ENCODE assay signal across 8 cellular contexts in genomic region chr7:21429021-21429420, GRCh38. TPM values are rescaled to one million over a fixed set of nuclear protein-coding genes. Genes with fewer than 3 reads are reported as not detected.
DNase-seq lines count a peak whose midpoint lies in the region; ATAC-seq, FAIRE-seq and TF ChIP-seq lines count a peak whose summit lies in the region.

No MANE protein-coding gene starts in this region.

- TF ChIP-seq CTCF in VCaP (conservative IDR thresholded peaks at IDR 0.05), result no peak
- TF ChIP-seq CTCF in glutamatergic neuron (IDR thresholded peaks at IDR 0.05; ENCODE audit: partially characterized antibody, unreplicated experiment), result no peak

- ATAC-seq in activated CD4-positive, alpha-beta T cell treated with anti-CD3 and anti-CD28 coated beads for 36 hours, result no peak
- no peak for ATAC-seq in stimulated activated naive B cell treated with anti-CD40 and anti-IgM and Interleukin-4, amounts not matched to agents 10 μg/mL and 1 μg/mL and 100 μg/mL, for 72 hours (replicated peaks)

- peak overlapping the region; percentile 99 for H3K4me3 Mint-ChIP-seq in activated CD4-positive, alpha-beta T cell treated with anti-CD3 and anti-CD28 coated beads for 36 hours
- H3K4me3 Mint-ChIP-seq in glutamatergic neuron (ENCODE audit: unreplicated experiment), result peak overlapping the region; percentile 100
- peak overlapping the region; percentile 95 to 99 for H3K4me3 Mint-ChIP-seq in stimulated activated naive B cell treated with anti-CD40 and anti-IgM and Interleukin-4, amounts not matched to agents 10 μg/mL and 1 μg/mL and 100 μg/mL, for 72 hours

- POLR2A ChIA-PET in activated CD4-positive, alpha-beta T cell treated with anti-CD3 and anti-CD28 coated beads for 36 hours (lab: Charles Lee), result no interaction called here

- peak overlapping the region; percentile 11 for H3K27ac Mint-ChIP-seq in activated CD4-positive, alpha-beta T cell treated with anti-CD3 and anti-CD28 coated beads for 36 hours
- peak overlapping the region; percentile 26 for H3K27ac Mint-ChIP-seq in glutamatergic neuron (ENCODE audit: unreplicated experiment)
- peak overlapping the region; percentile 77 for H3K27ac Mint-ChIP-seq in stimulated activated naive B cell treated with anti-CD40 and anti-IgM and Interleukin-4, amounts not matched to agents 10 μg/mL and 1 μg/mL and 100 μg/mL, for 72 hours

- DNase-seq in activated CD4-positive, alpha-beta T cell treated with anti-CD3 and anti-CD28 coated beads for 36 hours, result no peak
- no peak for DNase-seq in activated CD4-positive, alpha-beta T cell treated with anti-CD3 and anti-CD28 coated beads, Interleukin-2, amount 50 U/mL, for 4 hours
- DNase-seq in glutamatergic neuron (no peak), CD1c-positive myeloid dendritic cell (ENCODE audit: extremely low spot score) (no peak), RCC 7860 (ENCODE audit: low spot score) (no peak)
- DNase-seq in stimulated activated naive B cell treated with anti-CD40 and anti-IgM and Interleukin-4, amounts not matched to agents 10 μg/mL and 1 μg/mL and 100 μg/mL, for 72 hours, result no peak
- no peak for DNase-seq in stimulated activated naive CD4-positive, alpha-beta T cell treated with Interleukin-2 at 50 U/mL for 16 hours (lab: John Stamatoyannopoulos, UW)

- peaks cover 29% of the 10 kb centered on the region for H3K36me3 Mint-ChIP-seq in activated CD4-positive, alpha-beta T cell treated with anti-CD3 and anti-CD28 coated beads for 36 hours (ENCODE audit: low read depth)
- no peaks in the 10 kb centered on the region for H3K36me3 Mint-ChIP-seq in glutamatergic neuron (ENCODE audit: unreplicated experiment)
- H3K36me3 Mint-ChIP-seq in stimulated activated naive B cell treated with anti-CD40 and anti-IgM and Interleukin-4, amounts not matched to agents 10 μg/mL and 1 μg/mL and 100 μg/mL, for 72 hours, result peaks cover 10 to 28% of the 10 kb centered on the region in 2 donors

- H3K4me1 Mint-ChIP-seq in activated CD4-positive, alpha-beta T cell treated with anti-CD3 and anti-CD28 coated beads for 36 hours, result peaks cover 54% of the 10 kb centered on the region
- H3K4me1 Mint-ChIP-seq in glutamatergic neuron (ENCODE audit: low read depth, unreplicated experiment), result peaks cover 12% of the 10 kb centered on the region
- H3K4me1 Mint-ChIP-seq in stimulated activated naive B cell treated with anti-CD40 and anti-IgM and Interleukin-4, amounts not matched to agents 10 μg/mL and 1 μg/mL and 100 μg/mL, for 72 hours, result peaks cover 26 to 52% of the 10 kb centered on the region in 2 donors

- no peaks in the 10 kb centered on the region for H3K27me3 Mint-ChIP-seq in activated CD4-positive, alpha-beta T cell treated with anti-CD3 and anti-CD28 coated beads for 36 hours
- H3K27me3 Mint-ChIP-seq in glutamatergic neuron (ENCODE audit: unreplicated experiment), result peaks cover 6% of the 10 kb centered on the region
- no peaks in the 10 kb centered on the region for H3K27me3 Mint-ChIP-seq in stimulated activated naive B cell treated with anti-CD40 and anti-IgM and Interleukin-4, amounts not matched to agents 10 μg/mL and 1 μg/mL and 100 μg/mL, for 72 hours

- H3K27ac ChIP-seq in VCaP, result peak overlapping the region; percentile 82

- intact Hi-C loops in activated CD4-positive, alpha-beta T cell treated with anti-CD3 and anti-CD28 coated beads for 36 hours (cut with DNase I, micrococcal nuclease), result loop anchor here in 1 of 2 experiments (5.0 kb wide), 6 partner anchors 172 to 1753 kb away; partner anchors contain the start of genes HYCC1, KLHL7, NUP42 and POLR1F

- CTCF ChIA-PET in activated CD4-positive, alpha-beta T cell treated with anti-CD3 and anti-CD28 coated beads for 36 hours (lab: Charles Lee), result interaction anchor here (1.1 to 2.6 kb wide), 3 partner anchors 12 to 167 kb away, joined by 3 to 12 read pairs (median 4); no protein-coding TSS in a partner anchor

- H3K9me3 Mint-ChIP-seq in activated CD4-positive, alpha-beta T cell treated with anti-CD3 and anti-CD28 coated beads for 36 hours (ENCODE audit: low read depth), result no peaks in the 10 kb centered on the region
- peaks cover 6% of the 10 kb centered on the region for H3K9me3 Mint-ChIP-seq in glutamatergic neuron (ENCODE audit: unreplicated experiment)
- no peaks in the 10 kb centered on the region for H3K9me3 Mint-ChIP-seq in stimulated activated naive B cell treated with anti-CD40 and anti-IgM and Interleukin-4, amounts not matched to agents 10 μg/mL and 1 μg/mL and 100 μg/mL, for 72 hours

- no peak for FAIRE-seq in RCC 7860 (lab: Jason Lieb, UNC)

RNA-seq across cellular contexts. Expression of gene SP4, which starts 1.1 kb away (rescaled TPM):
- total RNA-seq in activated CD4-positive, alpha-beta T cell treated with anti-CD3 and anti-CD28 coated beads for 36 hours, result 10 to 100 TPM; 17.5 to 22.8 TPM
- total RNA-seq in glutamatergic neuron (ENCODE audit: unreplicated experiment), result 13.2 TPM

Comparison
In these comparisons a context has a peak if more than half of its experiments do, and no peak if none do; other contexts are left out.
1. H3K27ac Mint-ChIP-seq: peak in every context shown above with its lines; median percentile 77 in stimulated activated naive B cell treated with anti-CD40 and anti-IgM and Interleukin-4, amounts not matched to agents 10 μg/mL and 1 μg/mL and 100 μg/mL, for 72 hours; 26 in glutamatergic neuron; 11 in activated CD4-positive, alpha-beta T cell treated with anti-CD3 and anti-CD28 coated beads for 36 hours.